ENCODE assay signal across 1 cellular context in genomic region chr5:1718669-1719068, GRCh38.
TF ChIP-seq lines count a peak whose summit lies in the region.

No MANE protein-coding gene starts in this region.

TF ChIP-seq in HEK293, 187 proteins besides CTCF, POLR2A, EP300 and RAD21 (continued from another document):
- TF ChIP-seq ZSCAN4 (tag by site-specific recombination; IDR thresholded peaks at IDR 0.05) (no peak), ZNF561 (tag by site-specific recombination; IDR thresholded peaks at IDR 0.05; ENCODE audit: borderline replicate concordance) (no peak), GLIS1 (tag by site-specific recombination; IDR thresholded peaks at IDR 0.05) (no peak), ZNF121 (tag by site-specific recombination; IDR thresholded peaks at IDR 0.05) (no peak), ZNF274 (IDR thresholded peaks at IDR 0.05; ENCODE audit: low read length) (no peak), ZNF274 (tag by site-specific recombination; IDR thresholded peaks at IDR 0.05; ENCODE audit: borderline replicate concordance) (no peak), ZNF16 (tag by site-specific recombination; IDR thresholded peaks at IDR 0.05; ENCODE audit: low read depth) (no peak), ZNF24 (tag by site-specific recombination; IDR thresholded peaks at IDR 0.05) (no peak), ZSCAN5A (tag by site-specific recombination; IDR thresholded peaks at IDR 0.05) (no peak), ZNF292 (tag by site-specific recombination; IDR thresholded peaks at IDR 0.05; ENCODE audit: borderline replicate concordance, low read depth) (no peak), ZNF600 (tag by site-specific recombination; IDR thresholded peaks at IDR 0.05) (no peak), ZSCAN23 (tag by site-specific recombination; IDR thresholded peaks at IDR 0.05) (no peak), ZNF626 (tag by site-specific recombination; IDR thresholded peaks at IDR 0.05) (peak; percentile 73; the same call in 1 of the 2 replicates), EGR2 (tag by site-specific recombination; IDR thresholded peaks at IDR 0.05; ENCODE audit: low read depth) (no peak), ZNF658 (tag by site-specific recombination; IDR thresholded peaks at IDR 0.05) (no peak), ZNF184 (tag by site-specific recombination; IDR thresholded peaks at IDR 0.05) (0 out of 2 replicates have a peak, but pooled peaks have one; percentile 31), ZBTB49 (tag by site-specific recombination; IDR thresholded peaks at IDR 0.05; ENCODE audit: low read depth) (no peak), ZFP69B (tag by site-specific recombination; IDR thresholded peaks at IDR 0.05) (no peak), SCRT1 (tag by site-specific recombination; IDR thresholded peaks at IDR 0.05; ENCODE audit: borderline replicate concordance) (no peak), ZNF660 (tag by site-specific recombination; IDR thresholded peaks at IDR 0.05) (no peak), ZNF704 (tag by site-specific recombination; IDR thresholded peaks at IDR 0.05) (no peak), SETDB1 (IDR thresholded peaks at IDR 0.05; ENCODE audit: insufficient read length, low read length) (peak; percentile 87)
TF ChIP-seq in HEK293: peak in this region for 5.
